In genomic region chr2:148742373-148742772, GRCh38 we compare ENCODE assay signal across 28 cellular contexts.
"Had no signal": no experiment of that assay in that cellular context is flagged by ENCODE, and none has a peak within 500 bp of the region (broad histone marks: within the 10 kb centered on the region; RNA-seq: fewer than 3 reads in every experiment).

No MANE protein-coding gene starts in this region.

- H3K27ac ChIP-seq: ascending aorta, colonic mucosa, Peyer's patch, RWPE1, SJSA1 had no signal

- H3K4me1 ChIP-seq: ascending aorta, colonic mucosa, SJSA1 had no signal

- H3K4me3 Mint-ChIP-seq: activated CD8-positive, alpha-beta T cell treated with anti-CD3 and anti-CD28 coated beads, Interleukin-2, amount 10 ng/mL, durations not matched to agents 7 days and 5 days; activated naive CD8-positive, alpha-beta T cell treated with anti-CD3 and anti-CD28 coated beads, Interleukin-2, amount 50 U/mL, for 24 hours; brain had no signal

- H3K4me3 ChIP-seq: ascending aorta, colonic mucosa, Peyer's patch, SJSA1 had no signal

- ATAC-seq: activated CD8-positive, alpha-beta T cell treated with anti-CD3 and anti-CD28 coated beads, Interleukin-2, amount 10 ng/mL, durations not matched to agents 7 days and 5 days; activated naive CD4-positive, alpha-beta T cell treated with anti-CD3 and anti-CD28 coated beads, Interleukin-2, amount 50 U/mL, for 72 hours; activated naive CD8-positive, alpha-beta T cell treated with anti-CD3 and anti-CD28 coated beads, Interleukin-2, amount 50 U/mL, for 24 hours; SK-N-SH treated with all-trans-retinoic acid at 6 μM for 48 hours had no signal

- H3K9me3 Mint-ChIP-seq: activated naive CD4-positive, alpha-beta T cell treated with anti-CD3 and anti-CD28 coated beads, Interleukin-2, amount 50 U/mL, for 72 hours; activated naive CD8-positive, alpha-beta T cell treated with anti-CD3 and anti-CD28 coated beads, Interleukin-2, amount 50 U/mL, for 24 hours; brain had no signal

- H3K9me3 ChIP-seq: ascending aorta, colonic mucosa, Peyer's patch, SJSA1 had no signal

- H3K27me3 Mint-ChIP-seq: activated naive CD8-positive, alpha-beta T cell treated with anti-CD3 and anti-CD28 coated beads, Interleukin-2, amount 50 U/mL, for 24 hours; brain had no signal

- H3K27me3 ChIP-seq: ascending aorta, colonic mucosa, Peyer's patch, SJSA1 had no signal

- H3K27ac Mint-ChIP-seq: activated CD8-positive, alpha-beta T cell treated with anti-CD3 and anti-CD28 coated beads, Interleukin-2, amount 10 ng/mL, durations not matched to agents 7 days and 5 days; activated naive CD4-positive, alpha-beta T cell treated with anti-CD3 and anti-CD28 coated beads, Interleukin-2, amount 50 U/mL, for 72 hours; activated naive CD8-positive, alpha-beta T cell treated with anti-CD3 and anti-CD28 coated beads, Interleukin-2, amount 50 U/mL, for 24 hours had no signal

- DNase-seq: activated CD4-positive, alpha-beta T cell treated with anti-CD3 and anti-CD28 coated beads for 48 hours; activated CD4-positive, alpha-beta T cell treated with anti-CD3 and anti-CD28 coated beads, Interleukin-2, amount 50 U/mL, for 4 hours; activated CD4-positive, CD25-positive, alpha-beta regulatory T cell treated with anti-CD3 and anti-CD28 coated beads, Interleukin-2, amount 50 U/mL, for 72 hours; activated CD8-positive, alpha-beta memory T cell treated with anti-CD3 and anti-CD28 coated beads, Interleukin-2, amount 50 U/mL, for 48 hours; activated CD8-positive, alpha-beta T cell treated with anti-CD3 and anti-CD28 coated beads, Interleukin-2, amount 10 ng/mL, durations not matched to agents 7 days and 5 days; activated effector memory CD4-positive, alpha-beta T cell treated with Interleukin-2 at 50 U/mL for 16 hours; activated naive CD4-positive, alpha-beta T cell; activated naive CD8-positive, alpha-beta T cell treated with anti-CD3 and anti-CD28 coated beads, Interleukin-2, amount 50 U/mL, for 24 hours; activated T-cell treated with anti-CD3 and anti-CD28 coated beads, Interleukin-2, amount 50 U/mL, for 1 hour; amniotic stem cell; cerebellar nuclear complex; colonic mucosa; Kasumi-1; KBM-7; NCI-H1048; NCI-H1694; NCI-H2029; NCI-H226; NCI-H526 treated with DMSO at 0.1 percent for 48 hours; Peyer's patch; SHP77; SW 1271 had no signal

- H3K36me3 ChIP-seq: ascending aorta, colonic mucosa, Peyer's patch, SJSA1 had no signal
